ENCODE assay signal across 12 cellular contexts in genomic region chr6:132495604-132496079, GRCh38. TPM values are rescaled to one million over a fixed set of nuclear protein-coding genes. Genes with fewer than 3 reads are reported as not detected.
DNase-seq lines count a peak whose midpoint lies in the region; ATAC-seq and TF ChIP-seq lines count a peak whose summit lies in the region.
"Had no signal": no experiment of that assay in that cellular context is flagged by ENCODE, and none has a peak within 500 bp of the region (broad histone marks: within the 10 kb centered on the region; RNA-seq: fewer than 3 reads in every experiment).

No MANE protein-coding gene starts in this region.

- peaks cover 22 to 57% (median 38%) of the 10 kb centered on the region in 5 donors for H3K36me3 Mint-ChIP-seq in naive thymus-derived CD4-positive, alpha-beta T cell

- H3K4me1 ChIP-seq in naive thymus-derived CD4-positive, alpha-beta T cell (ENCODE audit: control insufficient read depth in 2 of 2, insufficient read depth in 2 of 2, low read length in 2 of 2): peaks cover 0 to 10% of the 10 kb centered on the region in 2 donors

- DNase-seq in germinal center (ENCODE audit: low spot score) (peak; percentile 60), coronary artery (ENCODE audit: low spot score) (no peak), T1000 (lab: John Stamatoyannopoulos, UW) (no peak)
- DNase-seq in naive thymus-derived CD4-positive, alpha-beta T cell: no peak
- DNase-seq: NCI-H526 treated with DMSO at 0.1 percent for 48 hours, uterus had no signal

- intact Hi-C loops in naive thymus-derived CD4-positive, alpha-beta T cell (cut with micrococcal nuclease): no loop called here

- H3K27me3 Mint-ChIP-seq in naive thymus-derived CD4-positive, alpha-beta T cell: no peaks in the 10 kb centered on the region

- H3K36me3 ChIP-seq in naive thymus-derived CD4-positive, alpha-beta T cell (ENCODE audit: control insufficient read depth in 2 of 3, insufficient read depth in 3 of 3, low read length in 3 of 3): no peaks in the 10 kb centered on the region
- H3K36me3 ChIP-seq: breast epithelium, uterus had no signal

- H3K9me3 Mint-ChIP-seq in naive thymus-derived CD4-positive, alpha-beta T cell: peaks cover 0 to 11% (median 2%) of the 10 kb centered on the region in 11 donors

- TF ChIP-seq CTCF in coronary artery (IDR thresholded peaks at IDR 0.05): no peak

- H3K9me3 ChIP-seq in naive thymus-derived CD4-positive, alpha-beta T cell (ENCODE audit: control insufficient read depth in 2 of 3, low read length in 3 of 3): no peaks in the 10 kb centered on the region
- H3K9me3 ChIP-seq: breast epithelium, uterus had no signal

- H3K27me3 ChIP-seq in naive thymus-derived CD4-positive, alpha-beta T cell (ENCODE audit: control insufficient read depth in 2 of 2, insufficient read depth in 2 of 2, low read length in 2 of 2): no peaks in the 10 kb centered on the region
- H3K27me3 ChIP-seq: breast epithelium, uterus had no signal

- ATAC-seq in GM18868 (IDR thresholded peaks at IDR 0.05; ENCODE audit: unreplicated experiment) (peak; percentile 54), GM21515 (IDR thresholded peaks at IDR 0.05; ENCODE audit: unreplicated experiment) (peak; percentile 43), HG03196 (IDR thresholded peaks at IDR 0.05; ENCODE audit: unreplicated experiment) (peak; percentile 42)
- no peak for ATAC-seq in naive thymus-derived CD4-positive, alpha-beta T cell

- peak overlapping the region in 2 of 9 donors; percentile 14 to 51 for H3K27ac Mint-ChIP-seq in naive thymus-derived CD4-positive, alpha-beta T cell

- H3K27ac ChIP-seq in coronary artery: no peak overlapping the region
- H3K27ac ChIP-seq in naive thymus-derived CD4-positive, alpha-beta T cell (ENCODE audit: low read depth, low read length): no peak overlapping the region
- H3K27ac ChIP-seq: breast epithelium, VCaP had no signal

- no peak overlapping the region for H3K4me3 ChIP-seq in coronary artery
- H3K4me3 ChIP-seq in naive thymus-derived CD4-positive, alpha-beta T cell (ENCODE audit: low read length): no peak overlapping the region
- H3K4me3 ChIP-seq: breast epithelium, uterus had no signal

- POLR2A ChIA-PET in naive thymus-derived CD4-positive, alpha-beta T cell (lab: Charles Lee): no interaction called here

- CTCF ChIA-PET in naive thymus-derived CD4-positive, alpha-beta T cell (lab: Charles Lee): interaction anchor here (2.8 to 3.5 kb wide), 2 partner anchors 11 to 216 kb away, joined by 7 to 14 read pairs; no protein-coding TSS in a partner anchor

- peaks cover 18 to 56% (median 34%) of the 10 kb centered on the region in 7 donors for H3K4me1 Mint-ChIP-seq in naive thymus-derived CD4-positive, alpha-beta T cell

- no peak overlapping the region for H3K4me3 Mint-ChIP-seq in naive thymus-derived CD4-positive, alpha-beta T cell

RNA-seq across cellular contexts. Expression of gene STX7, which starts 17.3 kb away (rescaled TPM):
- total RNA-seq in naive thymus-derived CD4-positive, alpha-beta T cell: 10 to 100 TPM; 14.7 to 43.3 (median 24.0) TPM
- polyA plus RNA-seq in naive thymus-derived CD4-positive, alpha-beta T cell: 1 to 10 TPM; 8.6 to 9.5 TPM

RNA-seq across cellular contexts. Expression of gene TAAR9, which starts 42.4 kb away (rescaled TPM):
- not detected for total RNA-seq in naive thymus-derived CD4-positive, alpha-beta T cell
- not detected for polyA plus RNA-seq in naive thymus-derived CD4-positive, alpha-beta T cell
- total RNA-seq: breast epithelium, uterus had no signal

RNA-seq across cellular contexts. Expression of gene TAAR8, which starts 56.8 kb away (rescaled TPM):
- not detected for total RNA-seq in naive thymus-derived CD4-positive, alpha-beta T cell
- not detected for polyA plus RNA-seq in naive thymus-derived CD4-positive, alpha-beta T cell
- total RNA-seq: breast epithelium, frontal cortex had no signal
